1 cellular context compared by ENCODE assay signal in the genomic region with DNA sequence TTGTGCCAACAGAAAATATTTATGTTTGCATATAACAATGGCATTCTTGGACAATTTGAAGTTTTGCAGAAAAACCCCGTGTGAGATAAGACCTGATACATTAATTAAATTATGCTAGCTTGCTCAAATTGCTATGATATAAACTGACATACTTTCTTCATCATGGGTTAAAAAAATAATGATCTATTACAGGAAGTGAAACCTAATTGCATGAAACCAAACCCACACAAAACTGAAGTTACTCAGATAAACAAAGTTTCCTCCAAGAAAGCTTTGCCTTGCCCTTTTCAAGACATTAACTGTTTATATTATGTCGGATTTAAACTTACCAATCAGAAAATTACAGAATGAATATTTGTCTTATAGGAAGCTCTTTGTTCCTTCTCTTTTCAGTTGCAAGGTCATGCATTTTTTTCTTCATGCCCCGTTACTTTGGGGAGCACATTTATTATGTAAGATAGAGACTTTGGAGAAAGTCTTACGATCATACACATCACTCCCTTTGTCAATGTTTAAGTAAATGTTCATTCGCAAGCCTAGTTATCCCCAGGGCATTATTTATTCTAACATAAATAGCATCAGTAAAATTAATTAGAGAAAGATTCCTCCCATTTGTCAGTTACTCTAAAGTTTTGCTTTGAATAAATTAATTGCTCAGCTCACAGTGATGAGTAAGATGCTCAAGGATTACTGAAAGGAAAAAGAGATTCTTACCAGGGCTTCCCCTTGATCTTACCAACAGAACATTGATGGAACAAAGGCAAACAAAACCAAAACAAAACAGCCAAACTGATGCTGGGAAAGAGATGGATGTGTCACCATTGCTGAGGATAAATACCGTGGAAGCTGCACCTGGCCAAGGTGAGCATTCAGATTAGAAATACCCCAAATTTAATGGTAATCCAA.
TF ChIP-seq lines count a peak whose summit lies in the region.

No MANE protein-coding gene starts in this region.

TF ChIP-seq in SK-N-SH, 30 proteins besides CTCF, POLR2A, EP300 and RAD21 (continued from another document):
- TF ChIP-seq, protein P1, sequence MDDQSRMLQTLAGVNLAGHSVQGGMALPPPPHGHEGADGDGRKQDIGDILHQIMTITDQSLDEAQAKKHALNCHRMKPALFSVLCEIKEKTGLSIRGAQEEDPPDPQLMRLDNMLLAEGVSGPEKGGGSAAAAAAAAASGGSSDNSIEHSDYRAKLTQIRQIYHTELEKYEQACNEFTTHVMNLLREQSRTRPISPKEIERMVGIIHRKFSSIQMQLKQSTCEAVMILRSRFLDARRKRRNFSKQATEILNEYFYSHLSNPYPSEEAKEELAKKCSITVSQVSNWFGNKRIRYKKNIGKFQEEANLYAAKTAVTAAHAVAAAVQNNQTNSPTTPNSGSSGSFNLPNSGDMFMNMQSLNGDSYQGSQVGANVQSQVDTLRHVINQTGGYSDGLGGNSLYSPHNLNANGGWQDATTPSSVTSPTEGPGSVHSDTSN (IDR thresholded peaks at IDR 0.05), result no peak
- TF ChIP-seq GABPA (IDR thresholded peaks at IDR 0.05; ENCODE audit: low read depth) (no peak), RXRA (IDR thresholded peaks at IDR 0.05; ENCODE audit: borderline replicate concordance, low read depth) (no peak), EZH2phosphoT487 (IDR thresholded peaks at IDR 0.05; ENCODE audit: borderline replicate concordance, low read depth) (no peak), NFIC (IDR thresholded peaks at IDR 0.05; ENCODE audit: borderline replicate concordance) (no peak), GATA2 (CRISPR knock-in tag; IDR thresholded peaks at IDR 0.05) (no peak), FOXJ3 (CRISPR knock-in tag; IDR thresholded peaks at IDR 0.05) (no peak), TEAD4 (IDR thresholded peaks at IDR 0.05; ENCODE audit: borderline replicate concordance, insufficient read depth) (no peak), FOSL2 (IDR thresholded peaks at IDR 0.05; ENCODE audit: borderline replicate concordance, low read depth) (no peak)
- TF ChIP-seq, protein P2, sequence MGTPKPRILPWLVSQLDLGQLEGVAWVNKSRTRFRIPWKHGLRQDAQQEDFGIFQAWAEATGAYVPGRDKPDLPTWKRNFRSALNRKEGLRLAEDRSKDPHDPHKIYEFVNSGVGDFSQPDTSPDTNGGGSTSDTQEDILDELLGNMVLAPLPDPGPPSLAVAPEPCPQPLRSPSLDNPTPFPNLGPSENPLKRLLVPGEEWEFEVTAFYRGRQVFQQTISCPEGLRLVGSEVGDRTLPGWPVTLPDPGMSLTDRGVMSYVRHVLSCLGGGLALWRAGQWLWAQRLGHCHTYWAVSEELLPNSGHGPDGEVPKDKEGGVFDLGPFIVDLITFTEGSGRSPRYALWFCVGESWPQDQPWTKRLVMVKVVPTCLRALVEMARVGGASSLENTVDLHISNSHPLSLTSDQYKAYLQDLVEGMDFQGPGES (IDR thresholded peaks at IDR 0.05; ENCODE audit: low read depth, low read length), result no peak
- TF ChIP-seq, protein P3, sequence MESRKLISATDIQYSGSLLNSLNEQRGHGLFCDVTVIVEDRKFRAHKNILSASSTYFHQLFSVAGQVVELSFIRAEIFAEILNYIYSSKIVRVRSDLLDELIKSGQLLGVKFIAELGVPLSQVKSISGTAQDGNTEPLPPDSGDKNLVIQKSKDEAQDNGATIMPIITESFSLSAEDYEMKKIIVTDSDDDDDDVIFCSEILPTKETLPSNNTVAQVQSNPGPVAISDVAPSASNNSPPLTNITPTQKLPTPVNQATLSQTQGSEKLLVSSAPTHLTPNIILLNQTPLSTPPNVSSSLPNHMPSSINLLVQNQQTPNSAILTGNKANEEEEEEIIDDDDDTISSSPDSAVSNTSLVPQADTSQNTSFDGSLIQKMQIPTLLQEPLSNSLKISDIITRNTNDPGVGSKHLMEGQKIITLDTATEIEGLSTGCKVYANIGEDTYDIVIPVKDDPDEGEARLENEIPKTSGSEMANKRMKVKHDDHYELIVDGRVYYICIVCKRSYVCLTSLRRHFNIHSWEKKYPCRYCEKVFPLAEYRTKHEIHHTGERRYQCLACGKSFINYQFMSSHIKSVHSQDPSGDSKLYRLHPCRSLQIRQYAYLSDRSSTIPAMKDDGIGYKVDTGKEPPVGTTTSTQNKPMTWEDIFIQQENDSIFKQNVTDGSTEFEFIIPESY (IDR thresholded peaks at IDR 0.05; ENCODE audit: borderline replicate concordance, low read depth), result no peak
TF ChIP-seq in SK-N-SH: peak in this region for 0.
